Comparison of ENCODE assay signal across 27 cellular contexts in genomic region chr1:85172684-85173337, GRCh38. TPM values are rescaled to one million over a fixed set of nuclear protein-coding genes. Genes with fewer than 3 reads are reported as not detected.
A peak's percentile ranks its signal among the peaks of the same experiment; 100 is the strongest.
DNase-seq lines count a peak whose midpoint lies in the region; ATAC-seq and TF ChIP-seq lines count a peak whose summit lies in the region.
"Had no signal": no experiment of that assay in that cellular context is flagged by ENCODE, and none has a peak within 500 bp of the region (broad histone marks: within the 10 kb centered on the region; RNA-seq: fewer than 3 reads in every experiment).

No MANE protein-coding gene starts in this region.

- ATAC-seq in heart right ventricle (no peak), WTC11 (peak; percentile 57), left lung (peak; percentile 99), upper lobe of right lung (peak; percentile 96), GM21786 (IDR thresholded peaks at IDR 0.05; ENCODE audit: unreplicated experiment) (no peak)
- ATAC-seq: HCT116, PC-3, SK-N-SH treated with all-trans-retinoic acid at 6 μM for 48 hours had no signal

- no peak overlapping the region for H2AK5ac ChIP-seq in neuronal stem cell (ENCODE audit: low read depth, low read length)

- H3K18ac ChIP-seq in neuronal stem cell (ENCODE audit: low read length): no peak overlapping the region

- no peaks in the 10 kb centered on the region for H3K9me3 Mint-ChIP-seq in WTC11
- H3K9me3 Mint-ChIP-seq: CD14-positive monocyte; CD8-positive, alpha-beta memory T cell had no signal

- H3K4me2 ChIP-seq in neuronal stem cell (ENCODE audit: insufficient read depth, low read length, poor library complexity, severe bottlenecking): no peak overlapping the region

- H3K27me3 Mint-ChIP-seq in WTC11 (ENCODE audit: low read depth): no peaks in the 10 kb centered on the region
- H3K27me3 Mint-ChIP-seq: CD8-positive, alpha-beta memory T cell had no signal

- TF ChIP-seq CTCF in cardiac muscle cell (IDR thresholded peaks at IDR 0.05; ENCODE audit: low read depth, low read length) (no peak), heart right ventricle (IDR thresholded peaks at IDR 0.05) (no peak), WTC11 (IDR thresholded peaks at IDR 0.05) (no peak), left lung (IDR thresholded peaks at IDR 0.05) (no peak), upper lobe of right lung (IDR thresholded peaks at IDR 0.05) (no peak)

- H3K36me3 Mint-ChIP-seq in WTC11: 0 out of 2 replicates have a peak, but pooled peaks cover 4% of the 10 kb centered on the region
- H3K36me3 Mint-ChIP-seq: CD14-positive monocyte had no signal

- no peak overlapping the region for H3K4ac ChIP-seq in neuronal stem cell (ENCODE audit: low read length)

- no peak overlapping the region for H3K9ac ChIP-seq in neuronal stem cell (ENCODE audit: low read depth, low read length, poor library complexity)

- no peaks in the 10 kb centered on the region for H3K79me1 ChIP-seq in neuronal stem cell (ENCODE audit: low read depth, low read length)

- no peak overlapping the region for H2BK15ac ChIP-seq in neuronal stem cell (ENCODE audit: low read length)

- CTCF ChIA-PET in WTC11 (lab: Charles Lee): no interaction called here

- no peak overlapping the region for H2BK5ac ChIP-seq in neuronal stem cell (ENCODE audit: low read length)

- H2BK120ac ChIP-seq in neuronal stem cell (ENCODE audit: low read depth, low read length): no peak overlapping the region

- no peak overlapping the region for H3K27ac Mint-ChIP-seq in WTC11
- H3K27ac Mint-ChIP-seq: CD14-positive monocyte; CD8-positive, alpha-beta memory T cell had no signal

- peaks cover 10% of the 10 kb centered on the region for H3K36me3 ChIP-seq in cardiac muscle cell
- H3K36me3 ChIP-seq in heart right ventricle: no peaks in the 10 kb centered on the region
- no peaks in the 10 kb centered on the region for H3K36me3 ChIP-seq in left lung
- H3K36me3 ChIP-seq in upper lobe of right lung: no peaks in the 10 kb centered on the region
- no peaks in the 10 kb centered on the region for H3K36me3 ChIP-seq in neuronal stem cell (replicated peaks in 1 of 2; ENCODE audit: control insufficient read depth in 2 of 2, insufficient read depth in 2 of 2, low read length in 2 of 2)
- H3K36me3 ChIP-seq: BE2C, SJCRH30 had no signal

- no peak for DNase-seq in cardiac muscle cell (ENCODE audit: low read depth in 1 of 2, low spot score in 1 of 2)
- no peak for DNase-seq in heart right ventricle
- DNase-seq in WTC11 (ENCODE audit: low spot score): no peak
- no peak for DNase-seq in left lung
- DNase-seq in upper lobe of right lung: no peak
- DNase-seq in neuronal stem cell (ENCODE audit: low spot score): no peak
- no peak for DNase-seq in GM19238 (ENCODE audit: insufficient read length, low spot score)
- DNase-seq: 8988T; ACHN; BE2C; Calu3; CD8-positive, alpha-beta memory T cell; Karpas-422; NCI-H1092; NCI-H1417 treated with DMSO at 0.1 percent for 48 hours; NCI-H1694 treated with DMSO at 0.1 percent for 48 hours; NCI-H2081; NCI-H2171 treated with DMSO at 0.1 percent for 48 hours; NCI-H345; NCI-H524; NCI-H774; PC-3; SJCRH30 had no signal

- intact Hi-C loops in heart right ventricle (cut with DNase I) (no loop called here), left lung (cut with DNase I) (no loop called here), upper lobe of right lung (cut with DNase I) (no loop called here)

- no peak overlapping the region for H3K23ac ChIP-seq in neuronal stem cell (ENCODE audit: low read depth, low read length, poor library complexity)

- no peak overlapping the region for H2BK12ac ChIP-seq in neuronal stem cell (ENCODE audit: low read length)

- peaks cover 4% of the 10 kb centered on the region for H3K4me1 ChIP-seq in cardiac muscle cell (ENCODE audit: low read depth)
- H3K4me1 ChIP-seq in heart right ventricle: no peaks in the 10 kb centered on the region
- H3K4me1 ChIP-seq in left lung: no peaks in the 10 kb centered on the region
- H3K4me1 ChIP-seq in upper lobe of right lung: no peaks in the 10 kb centered on the region
- H3K4me1 ChIP-seq in neuronal stem cell (ENCODE audit: control insufficient read depth in 2 of 2, insufficient read depth in 1 of 2, low read depth in 1 of 2, low read length in 2 of 2): no peaks in the 10 kb centered on the region
- H3K4me1 ChIP-seq: BE2C, SJCRH30 had no signal

- POLR2A ChIA-PET in WTC11 (lab: Charles Lee): no interaction called here

- H3K4me3 ChIP-seq in cardiac muscle cell (no peak overlapping the region), heart right ventricle (no peak overlapping the region), left lung (no peak overlapping the region), upper lobe of right lung (no peak overlapping the region), neuronal stem cell (ENCODE audit: low read length in 2 of 2) (no peak overlapping the region)
- H3K4me3 ChIP-seq: SJCRH30 had no signal

- 85 to 93% methylated on average over 4 of the region's 4 CpGs for WGBS in heart right ventricle, 2 donors
- WGBS in neuronal stem cell (ENCODE audit: extremely low coverage in 2 of 2, insufficient read length in 2 of 2, insufficient replicate concordance in 1 of 2), 2 donors: no CpG with 5 or more reads among the region's 4 CpGs

- H3K4me1 Mint-ChIP-seq in WTC11: no peaks in the 10 kb centered on the region
- H3K4me1 Mint-ChIP-seq: CD14-positive monocyte had no signal

- H2AFZ ChIP-seq in neuronal stem cell (ENCODE audit: low read length): no peak overlapping the region

- no peak overlapping the region for H4K91ac ChIP-seq in neuronal stem cell (ENCODE audit: low read depth, low read length, poor library complexity)

- H3K4me3 Mint-ChIP-seq in WTC11: no peak overlapping the region
- H3K4me3 Mint-ChIP-seq: CD14-positive monocyte; CD8-positive, alpha-beta memory T cell had no signal

- H3K27me3 ChIP-seq in cardiac muscle cell: no peaks in the 10 kb centered on the region
- no peaks in the 10 kb centered on the region for H3K27me3 ChIP-seq in heart right ventricle
- H3K27me3 ChIP-seq in left lung: no peaks in the 10 kb centered on the region
- H3K27me3 ChIP-seq in upper lobe of right lung: no peaks in the 10 kb centered on the region
- H3K27me3 ChIP-seq in neuronal stem cell (ENCODE audit: control insufficient read depth in 3 of 3, insufficient read depth in 3 of 3, low read depth in 1 of 3, low read length in 3 of 3): no peaks in the 10 kb centered on the region
- H3K27me3 ChIP-seq: BE2C, SJCRH30 had no signal

- H4K8ac ChIP-seq in neuronal stem cell (ENCODE audit: low read depth, low read length): no peak overlapping the region

- no peak overlapping the region for H3K14ac ChIP-seq in neuronal stem cell (ENCODE audit: low read length)

- no peaks in the 10 kb centered on the region for H3K9me3 ChIP-seq in cardiac muscle cell (ENCODE audit: low read depth)
- no peaks in the 10 kb centered on the region for H3K9me3 ChIP-seq in heart right ventricle
- no peaks in the 10 kb centered on the region for H3K9me3 ChIP-seq in left lung
- no peaks in the 10 kb centered on the region for H3K9me3 ChIP-seq in upper lobe of right lung
- H3K9me3 ChIP-seq in neuronal stem cell (replicated peaks in 1 of 2; ENCODE audit: control insufficient read depth in 2 of 2, insufficient read depth in 1 of 2, low read depth in 1 of 2, low read length in 2 of 2): no peaks in the 10 kb centered on the region
- H3K9me3 ChIP-seq: BE2C, SJCRH30 had no signal

- H3K27ac ChIP-seq in cardiac muscle cell: peak overlapping the region; percentile 59
- H3K27ac ChIP-seq in heart right ventricle: no peak overlapping the region
- no peak overlapping the region for H3K27ac ChIP-seq in left lung
- no peak overlapping the region for H3K27ac ChIP-seq in upper lobe of right lung
- no peak overlapping the region for H3K27ac ChIP-seq in neuronal stem cell (replicated peaks; ENCODE audit: low read length)
- H3K27ac ChIP-seq: SJCRH30 had no signal

TF ChIP-seq in WTC11, 78 proteins besides CTCF, POLR2A, EP300 and RAD21 (continues in another document):
- TF ChIP-seq ZNF425 (CRISPR knock-in tag; conservative IDR thresholded peaks at IDR 0.05) (no peak), NFYB (CRISPR knock-in tag; conservative IDR thresholded peaks at IDR 0.05; ENCODE audit: low read depth) (no peak), E2F5 (CRISPR knock-in tag; IDR thresholded peaks at IDR 0.05) (no peak)

RNA-seq across cellular contexts. Expression of gene SYDE2, which starts 28.0 kb away (rescaled TPM):
- total RNA-seq in cardiac muscle cell (22.2 and 47.5 TPM in 2 replicates), heart right ventricle (10 to 100 TPM; 16.1 to 24.7 (median 21.4) TPM), WTC11 (2021) (11.0 to 13.8 TPM (median 11.4 TPM) in 3 replicates), left lung (10 to 100 TPM; 12.8 to 18.2 TPM), upper lobe of right lung (23.8 TPM)
- polyA plus RNA-seq in cardiac muscle cell (20.6 and 30.2 TPM in 2 replicates), heart right ventricle (1 to 10 TPM; 1.1 to 3.0 TPM)
- polyA plus RNA-seq in neuronal stem cell (2013, experiment 1 of 2): 6.4 TPM
- 6.2 TPM for polyA plus RNA-seq in neuronal stem cell (2013, experiment 2 of 2)
- polyA plus RNA-seq: CD14-positive monocyte had no signal

Comparison
In these comparisons a context has a peak if more than half of its experiments do, and no peak if none do; other contexts are left out.
1. ATAC-seq: peak in WTC11 (single experiment), left lung (single experiment) and upper lobe of right lung (single experiment); none in heart right ventricle (0 of 8) and GM21786 (single experiment).